24 cellular contexts compared by ENCODE assay signal in the genomic region with DNA sequence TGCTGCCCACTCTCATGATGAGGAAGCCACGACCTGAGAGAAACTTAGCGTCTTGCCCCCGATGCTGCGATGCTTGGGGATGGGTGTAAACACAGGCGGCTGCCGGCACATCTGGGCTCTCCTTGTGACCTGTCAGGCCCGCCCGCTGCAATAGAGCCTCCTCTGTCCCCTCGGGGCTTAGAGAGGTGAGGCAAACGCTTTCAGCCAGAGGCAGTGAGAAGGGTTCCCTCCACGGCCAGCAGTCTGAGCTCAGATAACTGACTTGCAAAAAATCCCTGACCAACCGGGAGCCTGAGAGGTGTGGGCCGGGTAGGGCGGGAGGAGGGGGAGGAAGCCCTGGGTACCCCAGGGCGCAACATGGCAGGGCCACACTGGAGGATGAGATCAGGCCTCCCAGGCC.
"Had no signal": no experiment of that assay in that cellular context is flagged by ENCODE, and none has a peak within 500 bp of the region (broad histone marks: within the 10 kb centered on the region; RNA-seq: fewer than 3 reads in every experiment).

No MANE protein-coding gene starts in this region.

- H3K9me3 ChIP-seq: adrenal gland had no signal

- H3K4me3 ChIP-seq: adrenal gland, SK-N-MC had no signal

- H3K4me1 ChIP-seq: adrenal gland had no signal

- H3K27ac ChIP-seq: adrenal gland, SK-N-MC had no signal

- DNase-seq: activated B cell treated with CpG ODN at 0.5 μM for 24 hours; activated CD4-positive, alpha-beta T cell treated with anti-CD3 and anti-CD28 coated beads for 1 hour; activated CD4-positive, alpha-beta T cell treated with anti-CD3 and anti-CD28 coated beads, Interleukin-2, amount 10 ng/mL, durations not matched to agents 24 days and 14 days; activated CD4-positive, alpha-beta T cell treated with anti-CD3 and anti-CD28 coated beads, Interleukin-2, amount 50 U/mL, for 48 hours; activated CD8-positive, alpha-beta memory T cell treated with anti-CD3 and anti-CD28 coated beads for 24 hours; activated naive CD4-positive, alpha-beta T cell treated with anti-CD3 and anti-CD28 coated beads, Interleukin-2, amount 50 U/mL, for 16 hours; activated naive CD8-positive, alpha-beta T cell treated with anti-CD3 and anti-CD28 coated beads, Interleukin-2, amount 10 ng/mL, durations not matched to agents 7 days and 5 days; activated T-cell treated with anti-CD3 and anti-CD28 coated beads, Interleukin-2, amount 50 U/mL, for 4 hours; adrenal gland; anterior cingulate cortex; Karpas-422; MM.1S; NCI-H1048; NCI-H146; NCI-H345; NCI-H510A treated with DMSO at 0.1 percent for 48 hours; NCI-H69; NK-92 treated with Interleukin-12 subunit alpha and Interleukin-12 subunit beta, amount 100 ng/mL, for 24 hours; OCI-M1; RPMI8226; T-cell; T-helper 2 cell; T1000 had no signal

- H3K36me3 ChIP-seq: adrenal gland had no signal
